ENCODE assay signal across 1 cellular context in genomic region chr4:52204921-52205320, GRCh38.
TF ChIP-seq lines count a peak whose summit lies in the region.

No MANE protein-coding gene starts in this region.

TF ChIP-seq in HepG2, 621 proteins besides CTCF, POLR2A, EP300 and RAD21 (continued from another document and continues in another):
- no peak for TF ChIP-seq ZBTB39 (CRISPR knock-in tag; IDR thresholded peaks at IDR 0.05)
- TF ChIP-seq ZFAT (CRISPR knock-in tag; conservative IDR thresholded peaks at IDR 0.05), result no peak
- TF ChIP-seq ZNF644 (CRISPR knock-in tag; IDR thresholded peaks at IDR 0.05; ENCODE audit: low read depth), result peak; percentile 60; the same call in 1 of the 2 replicates
- no peak for TF ChIP-seq ZNF7 (CRISPR knock-in tag; IDR thresholded peaks at IDR 0.05)
- TF ChIP-seq FOXP1 (IDR thresholded peaks at IDR 0.05), result no peak
- TF ChIP-seq FOXP1 (CRISPR knock-in tag; IDR thresholded peaks at IDR 0.05), result peak; percentile 31; the same call in 1 of the 2 replicates
- no peak for TF ChIP-seq ESRRA (CRISPR knock-in tag; IDR thresholded peaks at IDR 0.05; ENCODE audit: low read depth)
- no peak for TF ChIP-seq KDM3A (CRISPR knock-in tag; IDR thresholded peaks at IDR 0.05; ENCODE audit: low read depth)
- no peak for TF ChIP-seq SYNCRIP (IDR thresholded peaks at IDR 0.05; ENCODE audit: insufficient read depth, low read depth, low read length)
- TF ChIP-seq TERF1 (CRISPR knock-in tag; IDR thresholded peaks at IDR 0.05), result no peak
- peak; percentile 43; the same call in 1 of the 2 replicates for TF ChIP-seq ARID5B (CRISPR knock-in tag; IDR thresholded peaks at IDR 0.05)
- TF ChIP-seq HNF4G (IDR thresholded peaks at IDR 0.05; ENCODE audit: borderline replicate concordance, low read depth, low read length), result peak; percentile 67; the same call in 1 of the 2 replicates
- no peak for TF ChIP-seq HNF4G (CRISPR knock-in tag; IDR thresholded peaks at IDR 0.05; ENCODE audit: borderline replicate concordance, low read depth)
- TF ChIP-seq ZNF33B (CRISPR knock-in tag; IDR thresholded peaks at IDR 0.05), result no peak
- TF ChIP-seq ZFX (CRISPR knock-in tag; IDR thresholded peaks at IDR 0.05; ENCODE audit: low read depth), result no peak
- no peak for TF ChIP-seq ZNF572 (CRISPR knock-in tag; IDR thresholded peaks at IDR 0.05)
- no peak for TF ChIP-seq SIX4 (CRISPR knock-in tag; IDR thresholded peaks at IDR 0.05)
- TF ChIP-seq JARID2 (CRISPR knock-in tag; IDR thresholded peaks at IDR 0.05; ENCODE audit: insufficient replicate concordance), result no peak
- no peak for TF ChIP-seq ZSCAN30 (CRISPR knock-in tag; IDR thresholded peaks at IDR 0.05)
- TF ChIP-seq ZNF432 (CRISPR knock-in tag; IDR thresholded peaks at IDR 0.05; ENCODE audit: borderline replicate concordance), result no peak
- TF ChIP-seq FOXA1 (IDR thresholded peaks at IDR 0.05), result no peak
- 0 out of 2 replicates have a peak, but pooled peaks have one; percentile 17 for TF ChIP-seq FOXA1 (CRISPR knock-in tag; IDR thresholded peaks at IDR 0.05)
- no peak for TF ChIP-seq ETS1 (CRISPR knock-in tag; IDR thresholded peaks at IDR 0.05)
- peak; percentile 35; the same call in 1 of the 2 replicates for TF ChIP-seq BCL6 (CRISPR knock-in tag; IDR thresholded peaks at IDR 0.05)
- TF ChIP-seq GPN1 (CRISPR knock-in tag; IDR thresholded peaks at IDR 0.05; ENCODE audit: borderline replicate concordance), result no peak
- no peak for TF ChIP-seq ZNF143 (CRISPR knock-in tag; IDR thresholded peaks at IDR 0.05)
- no peak for TF ChIP-seq ZFP1 (CRISPR knock-in tag; IDR thresholded peaks at IDR 0.05)
- TF ChIP-seq RXRB (CRISPR knock-in tag; IDR thresholded peaks at IDR 0.05; ENCODE audit: borderline replicate concordance), result peak; percentile 23; the same call in 1 of the 2 replicates
- TF ChIP-seq ZBTB40 (IDR thresholded peaks at IDR 0.05), result no peak
- no peak for TF ChIP-seq ZBTB40 (CRISPR knock-in tag; IDR thresholded peaks at IDR 0.05)
- TF ChIP-seq ZNF747 (CRISPR knock-in tag; IDR thresholded peaks at IDR 0.05; ENCODE audit: borderline replicate concordance), result no peak
- no peak for TF ChIP-seq MXI1 (IDR thresholded peaks at IDR 0.05; ENCODE audit: borderline replicate concordance, low read depth, low read length)
- TF ChIP-seq ZBTB2 (CRISPR knock-in tag; IDR thresholded peaks at IDR 0.05; ENCODE audit: low read depth), result no peak
- no peak for TF ChIP-seq STAG1 (CRISPR knock-in tag; IDR thresholded peaks at IDR 0.05)
- no peak for TF ChIP-seq ZSCAN21 (CRISPR knock-in tag; IDR thresholded peaks at IDR 0.05; ENCODE audit: borderline replicate concordance)
- no peak for TF ChIP-seq GMEB2 (CRISPR knock-in tag; IDR thresholded peaks at IDR 0.05; ENCODE audit: low read depth)
- no peak for TF ChIP-seq KAT2B (IDR thresholded peaks at IDR 0.05; ENCODE audit: borderline replicate concordance, low read depth, low read length)
- TF ChIP-seq CREBL2 (CRISPR knock-in tag; IDR thresholded peaks at IDR 0.05; ENCODE audit: borderline replicate concordance), result no peak
- TF ChIP-seq ZBTB46 (CRISPR knock-in tag; IDR thresholded peaks at IDR 0.05; ENCODE audit: borderline replicate concordance), result no peak
